In genomic region chr7:107924841-107925490, GRCh38 we compare ENCODE assay signal across 8 cellular contexts. TPM values are rescaled to one million over a fixed set of nuclear protein-coding genes. Genes with fewer than 3 reads are reported as not detected.
A peak's percentile ranks its signal among the peaks of the same experiment; 100 is the strongest.
DNase-seq lines count a peak whose midpoint lies in the region; ATAC-seq and TF ChIP-seq lines count a peak whose summit lies in the region.

No MANE protein-coding gene starts in this region.

- H3K4me3 ChIP-seq in foreskin fibroblast (ENCODE audit: low read depth in 1 of 2, low read length in 2 of 2) = no peak overlapping the region

- POLR2A ChIA-PET in CD4-positive, alpha-beta T cell (lab: Charles Lee) = no interaction called here

- H3K27ac Mint-ChIP-seq in CD4-positive, alpha-beta T cell = peak overlapping the region; percentile 3
- H3K27ac Mint-ChIP-seq in activated naive CD8-positive, alpha-beta T cell treated with anti-CD3 and anti-CD28 coated beads, Interleukin-2, amount 50 U/mL, for 24 hours = peak overlapping the region; percentile 24

- no peak overlapping the region for H3K27ac ChIP-seq in CD4-positive, alpha-beta T cell (ENCODE audit: low read depth, low read length)

- H3K9me3 Mint-ChIP-seq in CD4-positive, alpha-beta T cell = no peaks in the 10 kb centered on the region
- H3K9me3 Mint-ChIP-seq in activated naive CD8-positive, alpha-beta T cell treated with anti-CD3 and anti-CD28 coated beads, Interleukin-2, amount 50 U/mL, for 24 hours = no peaks in the 10 kb centered on the region

- no peak for TF ChIP-seq CTCF in CD4-positive, alpha-beta T cell (IDR thresholded peaks at IDR 0.05)
- TF ChIP-seq CTCF in foreskin fibroblast (IDR thresholded peaks at IDR 0.05; ENCODE audit: low read depth, low read length) = no peak

- CTCF ChIA-PET in CD4-positive, alpha-beta T cell (lab: Charles Lee) = no interaction called here

- H3K4me3 Mint-ChIP-seq in CD4-positive, alpha-beta T cell = peak overlapping the region; percentile 5
- H3K4me3 Mint-ChIP-seq in activated naive CD8-positive, alpha-beta T cell treated with anti-CD3 and anti-CD28 coated beads, Interleukin-2, amount 50 U/mL, for 24 hours = no peak overlapping the region

- H3K9me3 ChIP-seq in CD4-positive, alpha-beta T cell (ENCODE audit: control insufficient read depth, low read length) = no peaks in the 10 kb centered on the region

- H3K36me3 Mint-ChIP-seq in CD4-positive, alpha-beta T cell (ENCODE audit: low read depth) = peaks cover 81% of the 10 kb centered on the region
- H3K36me3 Mint-ChIP-seq in activated naive CD8-positive, alpha-beta T cell treated with anti-CD3 and anti-CD28 coated beads, Interleukin-2, amount 50 U/mL, for 24 hours (ENCODE audit: low read depth) = peaks cover 55% of the 10 kb centered on the region

- no peak for DNase-seq in CD4-positive, alpha-beta T cell
- no peak for DNase-seq in activated naive CD8-positive, alpha-beta T cell treated with anti-CD3 and anti-CD28 coated beads, Interleukin-2, amount 50 U/mL, for 24 hours
- no peak for DNase-seq in medulla oblongata (ENCODE audit: extremely low spot score)
- no peak for DNase-seq in foreskin fibroblast
- DNase-seq in NCI-H146 (lab: John Stamatoyannopoulos, UW) = no peak
- DNase-seq in COLO829 (ENCODE audit: low spot score) = no peak

- peaks cover 54% of the 10 kb centered on the region for H3K4me1 Mint-ChIP-seq in CD4-positive, alpha-beta T cell (ENCODE audit: low read depth)
- peaks cover 45% of the 10 kb centered on the region for H3K4me1 Mint-ChIP-seq in activated naive CD8-positive, alpha-beta T cell treated with anti-CD3 and anti-CD28 coated beads, Interleukin-2, amount 50 U/mL, for 24 hours

- ATAC-seq in CD4-positive, alpha-beta T cell (ENCODE audit: poor library complexity) = peak; percentile 43
- ATAC-seq in GM19372 (IDR thresholded peaks at IDR 0.05; ENCODE audit: low read depth, unreplicated experiment) (peak; percentile 73), HG03108 (IDR thresholded peaks at IDR 0.05; ENCODE audit: unreplicated experiment) (peak; percentile 86)
- peak; percentile 49 for ATAC-seq in activated naive CD8-positive, alpha-beta T cell treated with anti-CD3 and anti-CD28 coated beads, Interleukin-2, amount 50 U/mL, for 24 hours

- no peaks in the 10 kb centered on the region for H3K27me3 ChIP-seq in CD4-positive, alpha-beta T cell (ENCODE audit: control insufficient read depth, insufficient read depth, low read length)

- intact Hi-C loops in CD4-positive, alpha-beta T cell (cut with DNase I, micrococcal nuclease) = loop anchor here in 1 of 2 experiments (2.0 kb wide), 1 partner anchor 14 kb away; no protein-coding TSS in a partner anchor

- no peaks in the 10 kb centered on the region for H3K27me3 Mint-ChIP-seq in CD4-positive, alpha-beta T cell
- H3K27me3 Mint-ChIP-seq in activated naive CD8-positive, alpha-beta T cell treated with anti-CD3 and anti-CD28 coated beads, Interleukin-2, amount 50 U/mL, for 24 hours = no peaks in the 10 kb centered on the region

RNA-seq across cellular contexts. Expression of gene DLD, which starts 34.0 kb away (rescaled TPM):
- total RNA-seq in CD4-positive, alpha-beta T cell = 10 to 100 TPM; 74.3 to 74.9 TPM
